In genomic region chr3:184712248-184712559, GRCh38 we compare ENCODE assay signal across 9 cellular contexts. TPM values are rescaled to one million over a fixed set of nuclear protein-coding genes. Genes with fewer than 3 reads are reported as not detected.
DNase-seq lines count a peak whose midpoint lies in the region; ATAC-seq, FAIRE-seq and TF ChIP-seq lines count a peak whose summit lies in the region.
"Had no signal": no experiment of that assay in that cellular context is flagged by ENCODE, and none has a peak within 500 bp of the region (broad histone marks: within the 10 kb centered on the region; RNA-seq: fewer than 3 reads in every experiment).

No MANE protein-coding gene starts in this region.

- H3K4me3 ChIP-seq in GM12878: peak overlapping the region; percentile 79
- peak overlapping the region; percentile 87 for H3K4me3 ChIP-seq in mesodermal cell (ENCODE audit: extremely low read depth, insufficient read depth, low read length, poor library complexity, severe bottlenecking)

- H3K27ac ChIP-seq in GM12878 (ENCODE audit: control insufficient read depth, insufficient read depth) (no peak overlapping the region), mesodermal cell (ENCODE audit: low read depth, low read length, severe bottlenecking) (peak overlapping the region; percentile 93)

- H3K9ac ChIP-seq in GM12878 (ENCODE audit: control insufficient read depth, insufficient read depth, low read length): no peak overlapping the region

- H3K4me2 ChIP-seq in GM12878 (ENCODE audit: control insufficient read depth, insufficient read depth): peak overlapping the region; percentile 91

- H3K79me2 ChIP-seq in GM12878 (ENCODE audit: control insufficient read depth, insufficient read depth, low read length): peaks cover 9% of the 10 kb centered on the region

- TF ChIP-seq CTCF in GM12878 (IDR thresholded peaks at IDR 0.05 in 2 of 3, conservative IDR thresholded peaks at IDR 0.05 in 1 of 3; ENCODE audit: control insufficient read depth in 2 of 3, extremely low read depth in 1 of 3, insufficient read depth in 1 of 3, low read depth in 3 of 3, low read length in 3 of 3): no peak

- TF ChIP-seq EP300 in GM12878 (IDR thresholded peaks at IDR 0.05; ENCODE audit: borderline replicate concordance in 1 of 2, control insufficient read depth in 1 of 2, low read depth in 2 of 2, low read length in 2 of 2): no peak

- intact Hi-C loops in Right ventricle myocardium superior (cut with DNase I) (loop anchor here (5.0 kb wide), 1 partner anchor 65 kb away; no protein-coding TSS in a partner anchor), cardiac septum (cut with DNase I) (loop anchor here (1.0 kb wide), 1 partner anchor 129 kb away; no protein-coding TSS in a partner anchor), GM12878 (cut with micrococcal nuclease; ENCODE audit: unreplicated experiment) (no loop called here), sciatic nerve (cut with DNase I) (no loop called here)

- H3K27me3 ChIP-seq in GM12878 (replicated peaks in 1 of 2; ENCODE audit: control insufficient read depth in 2 of 2, insufficient read depth in 2 of 2, low read length in 1 of 2): no peaks in the 10 kb centered on the region

- peak overlapping the region; percentile 88 for H2AFZ ChIP-seq in GM12878 (ENCODE audit: control insufficient read depth, low read depth, low read length)

- 0 out of 4 replicates have a peak, but pooled peaks cover 0 to 3% of the 10 kb centered on the region in 2 experiments for H3K36me3 ChIP-seq in GM12878 (ENCODE audit: control insufficient read depth in 2 of 2, insufficient read depth in 2 of 2, low read length in 1 of 2)
- peaks cover 31% of the 10 kb centered on the region for H3K36me3 ChIP-seq in mesodermal cell (ENCODE audit: control insufficient read depth, insufficient read depth, low read length)

- H3K4me1 ChIP-seq in GM12878 (ENCODE audit: control insufficient read depth, insufficient read depth, low read length) (peaks cover 5% of the 10 kb centered on the region), mesodermal cell (ENCODE audit: control insufficient read depth, insufficient read depth, low read length, poor library complexity, severe bottlenecking) (peaks cover 20% of the 10 kb centered on the region)

- TF ChIP-seq RAD21 in GM12878 (IDR thresholded peaks at IDR 0.05; ENCODE audit: insufficient read depth, low read depth, low read length): no peak

- no peaks in the 10 kb centered on the region for H4K20me1 ChIP-seq in GM12878 (ENCODE audit: control insufficient read depth, insufficient read depth)

- no peak for DNase-seq in Right ventricle myocardium superior
- DNase-seq in cardiac septum (ENCODE audit: low spot score): no peak
- no peak for DNase-seq in GM12878 (ENCODE audit: low read depth, low spot score)
- DNase-seq in globus pallidus (ENCODE audit: low spot score): no peak
- DNase-seq in occipital lobe (lab: John Stamatoyannopoulos, UW): no peak
- no peak for DNase-seq in sciatic nerve (ENCODE audit: low spot score)

- ATAC-seq in Right ventricle myocardium superior (ENCODE audit: poor library complexity) (peak; percentile 32), HG03378 (IDR thresholded peaks at IDR 0.05; ENCODE audit: unreplicated experiment) (peak; percentile 26), GM12878 (peak; percentile 55), sciatic nerve (no peak)

- peak; percentile 72 for FAIRE-seq in GM12878 (lab: Jason Lieb, UNC)
- FAIRE-seq: islet of Langerhans had no signal

- WGBS in GM12878 (ENCODE audit: insufficient coverage, insufficient replicate concordance, low lambda C conversion rate, missing lambda C conversion rate): 2% methylated on average over 10 of the region's 10 CpGs
- 19 to 20% methylated on average over 10 of the region's 10 CpGs for WGBS in mesodermal cell (ENCODE audit: insufficient coverage in 2 of 2), 2 experiments

- H3K9me3 ChIP-seq in GM12878 (replicated peaks; ENCODE audit: control insufficient read depth, insufficient read depth, low read length) (no peaks in the 10 kb centered on the region), mesodermal cell (ENCODE audit: control insufficient read depth, low read length) (peaks cover 4% of the 10 kb centered on the region)

- RAD21 ChIA-PET in GM12878 (lab: Charles Lee; ENCODE audit: unreplicated experiment): no interaction called here

- no peak for TF ChIP-seq POLR2A in GM12878 (IDR thresholded peaks at IDR 0.05; ENCODE audit: low read depth, low read length)

- POLR2A ChIA-PET in GM12878 (lab: Charles Lee): interaction anchor here (1.1 kb wide), 1 partner anchor 124 kb away, joined by 3 read pairs; no protein-coding TSS in a partner anchor

- in situ Hi-C loops in GM12878 (cut with MboI): no loop called here

- CTCF ChIA-PET in GM12878 (lab: Yijun Ruan, JAX): interaction anchor here (1.0 kb wide), 1 partner anchor 14 kb away, joined by 3 read pairs; no protein-coding TSS in a partner anchor

- BruUV-seq in GM12878 (replicated peaks; lab: Mats Ljungman, UMichigan): no TSS peak

- SMC1A ChIA-PET in GM12878 (lab: Charles Lee; ENCODE audit: uncharacterized antibody, unreplicated experiment): interaction anchor here (1.5 kb wide), 1 partner anchor 31 kb away, joined by 3 read pairs; no protein-coding TSS in a partner anchor

TF ChIP-seq in GM12878, 131 proteins besides CTCF, POLR2A, EP300 and RAD21 (continues in another document):
- TF ChIP-seq STAT3 (IDR thresholded peaks at IDR 0.05; ENCODE audit: low read depth, low read length) (no peak), SIN3A (IDR thresholded peaks at IDR 0.05; ENCODE audit: low read depth, low read length) (no peak), NFXL1 (IDR thresholded peaks at IDR 0.05; ENCODE audit: borderline replicate concordance) (no peak), ATF7 (IDR thresholded peaks at IDR 0.05; ENCODE audit: low read depth) (no peak), CREM (IDR thresholded peaks at IDR 0.05; ENCODE audit: low read depth) (no peak), ZNF592 (IDR thresholded peaks at IDR 0.05) (no peak), CBX3 (IDR thresholded peaks at IDR 0.05; ENCODE audit: borderline replicate concordance, low read depth) (no peak), SMC3 (IDR thresholded peaks at IDR 0.05; ENCODE audit: borderline replicate concordance, low read length) (no peak)

RNA-seq across cellular contexts. Expression of gene MAGEF1, which starts 0.3 kb away (rescaled TPM):
- total RNA-seq in Right ventricle myocardium superior (28.5 TPM), cardiac septum (30.2 TPM), GM12878 (2014; rRNA removed) (29.1 and 33.2 TPM in 2 replicates), GM12878 (2014; rRNA removed; fragmentation: Illumina TruSeq; extraction: Trizol) (20.6 and 22.2 TPM in 2 replicates), GM12878 (2021) (29.5 and 33.1 TPM in 2 replicates), occipital lobe (42.7 TPM), sciatic nerve (25.0 TPM)
- 11.0 and 11.1 TPM in 2 replicates for total RNA-seq in GM12878 (2013; cell fraction: nucleolus; rRNA removed)
- polyA plus RNA-seq in GM12878 (2011; ENCODE audit: low read depth): 13.2 TPM
- polyA plus RNA-seq in GM12878 (2011; rRNA removed) (25.1 and 28.6 TPM in 2 replicates), GM12878 (2014; fragmentation: Illumina TruSeq; extraction: Trizol) (16.0 and 20.0 TPM in 2 replicates), GM12878 (2014; fragmentation: Nextera tagmentation; extraction: Ambion mirVana) (1 to 10 TPM; 2.3 to 8.1 TPM), GM12878 (2014; rRNA removed) (44.5 and 44.8 TPM in 2 replicates), GM12878 (2016; fragmentation: Nextera tagmentation; extraction: Ambion mirVana) (10 to 100 TPM; 54.3 to 62.2 TPM)
- polyA plus RNA-seq in GM12878 (2011; cell fraction: cytosol; rRNA removed): 15.5 and 22.0 TPM in 2 replicates
- polyA plus RNA-seq in GM12878 (2011; cell fraction: nucleus; rRNA removed): 13.8 and 19.9 TPM in 2 replicates
- 17.6 and 24.6 TPM in 2 replicates for polyA plus RNA-seq in GM12878 (2012)
- 6.6 and 9.0 TPM in 2 replicates for polyA minus RNA-seq in GM12878 (2011; rRNA and poly(A)+ RNA removed)
- polyA minus RNA-seq in GM12878 (2011; cell fraction: cytosol; rRNA and poly(A)+ RNA removed): 4.5 and 7.2 TPM in 2 replicates
- 4.6 and 8.4 TPM in 2 replicates for polyA minus RNA-seq in GM12878 (2011; cell fraction: nucleus; rRNA and poly(A)+ RNA removed)
- polyA plus RNA-seq in mesodermal cell (2013, experiment 1 of 2): 47.9 TPM
- 47.0 TPM for polyA plus RNA-seq in mesodermal cell (2013, experiment 2 of 2)

Comparison
In these comparisons a context has a peak if more than half of its experiments do, and no peak if none do; other contexts are left out.
1. intact Hi-C loops: an anchor here in Right ventricle myocardium superior (5.0 kb wide) and cardiac septum (1.0 kb wide); none called in GM12878 and sciatic nerve.